7 cellular contexts compared by ENCODE assay signal in genomic region chr11:18384157-18384641, GRCh38. TPM values are rescaled to one million over a fixed set of nuclear protein-coding genes. Genes with fewer than 3 reads are reported as not detected.
DNase-seq lines count a peak whose midpoint lies in the region; ATAC-seq, FAIRE-seq and TF ChIP-seq lines count a peak whose summit lies in the region.

No MANE protein-coding gene starts in this region.

- peak overlapping the region; percentile 79 for H3K9ac ChIP-seq in KMS-11
- peak overlapping the region; percentile 4 for H3K9ac ChIP-seq in rectal smooth muscle tissue (ENCODE audit: low read length)

- H3K27me3 Mint-ChIP-seq in activated T-helper 1 cell treated with anti-CD3 and anti-CD28 coated beads, Interleukin-12 subunit alpha, Interleukin-12 subunit beta, Interleukin-2, Interleukin-4 antibody, amounts not matched to agents 30 ng/mL and 10 ng/mL and 1 ng/mL, durations not matched to agents 14 hours and 24 hours and 36 hours (ENCODE audit: insufficient read depth) = no peaks in the 10 kb centered on the region

- no peak for TF ChIP-seq CTCF in KMS-11 (conservative IDR thresholded peaks at IDR 0.05; ENCODE audit: low read depth, low read length)

- peak; percentile 54 for TF ChIP-seq POLR2A in GM12892 (IDR thresholded peaks at IDR 0.05; ENCODE audit: low read depth, low read length)

- peaks cover 39% of the 10 kb centered on the region for H3K4me1 Mint-ChIP-seq in activated T-helper 1 cell treated with anti-CD3 and anti-CD28 coated beads, Interleukin-12 subunit alpha, Interleukin-12 subunit beta, Interleukin-2, Interleukin-4 antibody, amounts not matched to agents 30 ng/mL and 10 ng/mL and 1 ng/mL, durations not matched to agents 14 hours and 24 hours and 36 hours (ENCODE audit: low read depth)

- H3K4me3 Mint-ChIP-seq in activated T-helper 1 cell treated with anti-CD3 and anti-CD28 coated beads, Interleukin-12 subunit alpha, Interleukin-12 subunit beta, Interleukin-2, Interleukin-4 antibody, amounts not matched to agents 30 ng/mL and 10 ng/mL and 1 ng/mL, durations not matched to agents 14 hours and 24 hours and 36 hours = peak overlapping the region; percentile 59

- H3K27ac Mint-ChIP-seq in activated T-helper 1 cell treated with anti-CD3 and anti-CD28 coated beads, Interleukin-12 subunit alpha, Interleukin-12 subunit beta, Interleukin-2, Interleukin-4 antibody, amounts not matched to agents 30 ng/mL and 10 ng/mL and 1 ng/mL, durations not matched to agents 14 hours and 24 hours and 36 hours = peak overlapping the region; percentile 99

- peak overlapping the region; percentile 88 for H2AFZ ChIP-seq in KMS-11 (ENCODE audit: low read depth)

- H3K4me1 ChIP-seq in KMS-11 (ENCODE audit: low read depth, poor library complexity, severe bottlenecking) (peaks cover 37% of the 10 kb centered on the region), rectal smooth muscle tissue (ENCODE audit: control insufficient read depth, insufficient read depth, low read length) (peaks cover 17% of the 10 kb centered on the region)

- no peaks in the 10 kb centered on the region for H3K9me3 Mint-ChIP-seq in activated T-helper 1 cell treated with anti-CD3 and anti-CD28 coated beads, Interleukin-12 subunit alpha, Interleukin-12 subunit beta, Interleukin-2, Interleukin-4 antibody, amounts not matched to agents 30 ng/mL and 10 ng/mL and 1 ng/mL, durations not matched to agents 14 hours and 24 hours and 36 hours

- intact Hi-C loops in activated T-helper 1 cell treated with anti-CD3 and anti-CD28 coated beads, Interleukin-12 subunit alpha, Interleukin-12 subunit beta, Interleukin-2, Interleukin-4 antibody, amounts not matched to agents 30 ng/mL and 10 ng/mL and 1 ng/mL, durations not matched to agents 14 hours and 24 hours and 36 hours (cut with micrococcal nuclease) = loop anchor here (1.0 to 5.0 kb wide), 7 partner anchors 10 to 372 kb away; partner anchors contain the start of genes LDHA, SAAL1, SERGEF and TSG101

- no peaks in the 10 kb centered on the region for H3K36me3 Mint-ChIP-seq in activated T-helper 1 cell treated with anti-CD3 and anti-CD28 coated beads, Interleukin-12 subunit alpha, Interleukin-12 subunit beta, Interleukin-2, Interleukin-4 antibody, amounts not matched to agents 30 ng/mL and 10 ng/mL and 1 ng/mL, durations not matched to agents 14 hours and 24 hours and 36 hours (ENCODE audit: low read depth)

- H3K4me3 ChIP-seq in KMS-11 (IDR thresholded peaks at IDR 0.05; ENCODE audit: insufficient read depth, low read depth, low read length) (no peak overlapping the region), rectal smooth muscle tissue (ENCODE audit: low read length) (peak overlapping the region; percentile 41)

- H3K27ac ChIP-seq in KMS-11 (peak overlapping the region; percentile 99), rectal smooth muscle tissue (ENCODE audit: low read depth, low read length) (peak overlapping the region; percentile 96)

- peak overlapping the region; percentile 87 for H3K4me2 ChIP-seq in KMS-11

- H3K36me3 ChIP-seq in KMS-11 (ENCODE audit: insufficient read depth) (no peaks in the 10 kb centered on the region), rectal smooth muscle tissue (ENCODE audit: control insufficient read depth, insufficient read depth, low read length) (no peaks in the 10 kb centered on the region)

- no peak for FAIRE-seq in GM12892 (lab: Jason Lieb, UNC)

- peak; percentile 30 for ATAC-seq in GM21786 (IDR thresholded peaks at IDR 0.05; ENCODE audit: unreplicated experiment)

- H3K27me3 ChIP-seq in KMS-11 (ENCODE audit: insufficient read depth, low read depth) (no peaks in the 10 kb centered on the region), rectal smooth muscle tissue (ENCODE audit: control insufficient read depth, insufficient read depth, low read length) (no peaks in the 10 kb centered on the region)

- no peak for DNase-seq in GM12892 (ENCODE audit: insufficient read length)
- no peak for DNase-seq in activated T-helper 1 cell treated with anti-CD3 and anti-CD28 coated beads, Interleukin-12 subunit alpha, Interleukin-12 subunit beta, Interleukin-2, Interleukin-4 antibody, amounts not matched to agents 30 ng/mL and 10 ng/mL and 1 ng/mL, durations not matched to agents 14 hours and 24 hours and 36 hours (ENCODE audit: low spot score)
- peak; percentile 34 for DNase-seq in glomerular endothelial cell (ENCODE audit: extremely low read depth, low read depth, low spot score)
- no peak for DNase-seq in cortex of kidney (lab: John Stamatoyannopoulos, UW)

- no peaks in the 10 kb centered on the region for H4K20me1 ChIP-seq in KMS-11 (ENCODE audit: insufficient read depth)

- H3K79me2 ChIP-seq in KMS-11 (ENCODE audit: insufficient read depth, low read depth) = no peaks in the 10 kb centered on the region

RNA-seq across cellular contexts. Expression of gene LDHA, which starts 10.2 kb away (rescaled TPM):
- 2,407 TPM for polyA plus RNA-seq in GM12892 (2012; ENCODE audit: missing spikeins)
- 1,448 and 1,455 TPM in 2 replicates for total RNA-seq in activated T-helper 1 cell treated with anti-CD3 and anti-CD28 coated beads, Interleukin-12 subunit alpha, Interleukin-12 subunit beta, Interleukin-2, Interleukin-4 antibody, amounts not matched to agents 30 ng/mL and 10 ng/mL and 1 ng/mL, durations not matched to agents 14 hours and 24 hours and 36 hours
- 520 and 576 TPM in 2 replicates for total RNA-seq in glomerular endothelial cell

RNA-seq across cellular contexts. Expression of gene LDHC, which starts 27.9 kb away (rescaled TPM):
- not detected for polyA plus RNA-seq in GM12892 (2012; ENCODE audit: missing spikeins)
- not detected in 2 replicates for total RNA-seq in activated T-helper 1 cell treated with anti-CD3 and anti-CD28 coated beads, Interleukin-12 subunit alpha, Interleukin-12 subunit beta, Interleukin-2, Interleukin-4 antibody, amounts not matched to agents 30 ng/mL and 10 ng/mL and 1 ng/mL, durations not matched to agents 14 hours and 24 hours and 36 hours
- not detected in 2 replicates for total RNA-seq in glomerular endothelial cell
